8 cellular contexts compared by ENCODE assay signal in the genomic region with DNA sequence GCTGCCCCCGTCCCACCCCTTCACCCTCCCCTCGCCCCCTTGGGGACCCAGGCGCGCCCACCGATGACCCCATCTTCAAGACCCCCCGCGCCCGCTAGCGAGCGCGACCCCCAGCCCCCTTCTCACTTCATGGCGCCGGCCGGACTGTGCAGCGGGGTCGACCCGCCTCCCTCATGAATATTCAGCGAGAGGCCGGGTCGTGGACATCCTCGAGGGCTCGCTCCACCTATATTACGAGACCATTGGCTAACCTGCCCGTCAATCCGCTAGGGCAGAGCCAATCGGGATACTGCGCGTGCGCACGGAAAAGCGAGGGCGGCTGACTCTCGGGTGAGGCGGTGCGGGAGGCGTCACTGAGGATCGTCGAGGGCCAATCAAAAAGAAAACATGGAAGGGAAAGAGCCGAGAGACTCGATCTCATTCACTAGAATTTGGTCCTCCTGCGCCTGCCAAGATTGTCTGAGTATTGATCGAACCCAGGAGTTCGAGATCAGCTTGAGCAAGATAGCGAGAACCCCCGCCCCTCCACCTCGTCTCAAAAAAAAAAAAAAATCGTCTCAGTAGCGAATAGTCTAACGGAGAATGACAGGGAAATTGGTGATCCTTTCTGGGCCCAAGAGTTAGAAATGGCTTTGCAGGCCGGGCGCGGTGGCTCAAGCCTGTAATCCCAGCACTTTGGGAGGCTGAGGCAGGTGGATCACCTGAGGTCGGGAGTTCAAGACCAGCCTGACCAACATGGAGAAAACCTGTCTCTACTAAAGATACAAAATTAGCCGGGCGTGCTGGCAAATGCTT. TPM values are rescaled to one million over a fixed set of nuclear protein-coding genes. Genes with fewer than 3 reads are reported as not detected.
A peak's percentile ranks its signal among the peaks of the same experiment; 100 is the strongest.
DNase-seq lines count a peak whose midpoint lies in the region; ATAC-seq and TF ChIP-seq lines count a peak whose summit lies in the region.

Gene ERCC2 (minus strand): TSS at position 164 of the 795 bp plus-strand sequence. CDS start 33 bp downstream, at position 131.

- TF ChIP-seq POLR2A in spleen (IDR thresholded peaks at IDR 0.05), result no peak

- TF ChIP-seq CTCF in AG04450 (IDR thresholded peaks at IDR 0.05; ENCODE audit: low read depth, low read length), result no peak
- no peak for TF ChIP-seq CTCF in activated B cell treated with CpG ODN at 0.5 μM for 24 hours (IDR thresholded peaks at IDR 0.05)
- TF ChIP-seq CTCF in spleen (IDR thresholded peaks at IDR 0.05 in 8 of 11, conservative IDR thresholded peaks at IDR 0.05 in 3 of 11), result peak in 2 of 11 experiments; percentile 13 to 25

- H3K36me3 ChIP-seq in spleen, result peaks cover 0 to 4% (median 0%) of the 10 kb centered on the region in 6 donors

- CTCF ChIA-PET in AG04450 (lab: Charles Lee) (no interaction called here), activated B cell treated with CpG ODN at 0.5 μM for 24 hours (lab: Charles Lee) (interaction anchor here (0.7 to 0.8 kb wide), 2 partner anchors 68 to 410 kb away, joined by 3 read pairs; no protein-coding TSS in a partner anchor)

- no peaks in the 10 kb centered on the region for H3K27me3 Mint-ChIP-seq in activated B cell treated with CpG ODN at 0.5 μM for 24 hours

- H3K27ac Mint-ChIP-seq in activated B cell treated with CpG ODN at 0.5 μM for 24 hours, result peak within 1 kb of the TSS; percentile 99

- intact Hi-C loops in activated B cell treated with CpG ODN at 0.5 μM for 24 hours (cut with micrococcal nuclease) (loop anchor here (1.0 kb wide), 3 partner anchors 36 to 109 kb away; partner anchors contain the start of gene POLR1G), spleen (cut with DNase I; ENCODE audit: low total_unique reads) (no loop called here)

- H3K27ac ChIP-seq in AG04450 (ENCODE audit: low read depth, low read length), result peak within 1 kb of the TSS; percentile 73
- H3K27ac ChIP-seq in spleen, result peak within 1 kb of the TSS; percentile 69 to 87 (median 82)

- DNase-seq in AG04450 (ENCODE audit: low read depth, low spot score) (peak; percentile 98), NCI-H345 (lab: John Stamatoyannopoulos, UW) (peak; percentile 96), activated B cell treated with CpG ODN at 0.5 μM for 24 hours (peak; percentile 98), inferior parietal cortex (ENCODE audit: extremely low spot score) (peak; percentile 99), spleen (peak; percentile 97)
- peak; percentile 99 for DNase-seq in central memory CD4-positive, alpha-beta T cell

- H3K4me1 Mint-ChIP-seq in activated B cell treated with CpG ODN at 0.5 μM for 24 hours, result peaks cover 14% of the 10 kb centered on the region

- peaks cover 0 to 32% (median 19%) of the 10 kb centered on the region in 6 donors for H3K4me1 ChIP-seq in spleen

- H3K4me3 ChIP-seq in AG04450 (ENCODE audit: low read depth, low read length) (peak within 1 kb of the TSS; percentile 78), spleen (peak within 1 kb of the TSS; percentile 73 to 99 (median 92))

- peak within 1 kb of the TSS; percentile 95 for H3K4me3 Mint-ChIP-seq in activated B cell treated with CpG ODN at 0.5 μM for 24 hours

- whole genome bisulfite sequencing in spleen, 5 donors, result 5 to 12% (median 6%) methylated on average over 17 to 55 of the region's 55 CpGs

- peak; percentile 95 for ATAC-seq in GM18909 (IDR thresholded peaks at IDR 0.05; ENCODE audit: poor library complexity, unreplicated experiment)
- peak; percentile 95 for ATAC-seq in HG03175 (IDR thresholded peaks at IDR 0.05; ENCODE audit: unreplicated experiment)
- ATAC-seq in activated B cell treated with CpG ODN at 0.5 μM for 24 hours (ENCODE audit: low read depth), result peak; percentile 97

- no peaks in the 10 kb centered on the region for H3K36me3 Mint-ChIP-seq in activated B cell treated with CpG ODN at 0.5 μM for 24 hours (ENCODE audit: low read depth)

- H3K9me3 ChIP-seq in AG04450 (ENCODE audit: control insufficient read depth, insufficient read depth, low read length) (no peaks in the 10 kb centered on the region; the same call in 1 of the 2 replicates), spleen (no peaks in the 10 kb centered on the region)

- H3K27me3 ChIP-seq in AG04450 (ENCODE audit: control insufficient read depth, insufficient read depth, low read length), result no peaks in the 10 kb centered on the region
- H3K27me3 ChIP-seq in spleen (replicated peaks in 1 of 7), result no peaks in the 10 kb centered on the region

- POLR2A ChIA-PET in AG04450 (lab: Yijun Ruan, JAX), result interaction anchor here (0.7 kb wide), 1 partner anchor 41 kb away, joined by 4 read pairs; no protein-coding TSS in a partner anchor
- POLR2A ChIA-PET in activated B cell treated with CpG ODN at 0.5 μM for 24 hours (lab: Charles Lee), result interaction anchor here (0.6 to 1.0 kb wide), 4 partner anchors 115 to 1593 kb away, joined by 3 to 5 read pairs (median 3); no protein-coding TSS in a partner anchor

- no peaks in the 10 kb centered on the region for H3K9me3 Mint-ChIP-seq in activated B cell treated with CpG ODN at 0.5 μM for 24 hours

RNA-seq across cellular contexts. Expression of gene ERCC2, which starts in this region (rescaled TPM):
- polyA plus RNA-seq in AG04450 (2011; rRNA removed) (51.4 and 69.4 TPM in 2 replicates), spleen (10 to 100 TPM; 11.5 to 19.1 (median 17.3) TPM)
- 54.4 and 72.4 TPM in 2 replicates for polyA minus RNA-seq in AG04450 (2011; rRNA and poly(A)+ RNA removed)
- total RNA-seq in activated B cell treated with CpG ODN at 0.5 μM for 24 hours (29.8 and 31.5 TPM in 2 replicates), spleen (10 to 100 TPM; 12.2 to 22.1 (median 14.7) TPM)

Comparison
In these comparisons a context has a peak if more than half of its experiments do, and no peak if none do; other contexts are left out.
1. Peak in every context shown above with its lines: DNase-seq, ATAC-seq, H3K4me3 ChIP-seq and H3K27ac ChIP-seq.